31 cellular contexts compared by ENCODE assay signal in genomic region chr16:35706901-35707300, GRCh38.
DNase-seq lines count a peak whose midpoint lies in the region; TF ChIP-seq lines count a peak whose summit lies in the region.
"Had no signal": no experiment of that assay in that cellular context is flagged by ENCODE, and none has a peak within 500 bp of the region (broad histone marks: within the 10 kb centered on the region; RNA-seq: fewer than 3 reads in every experiment).

No MANE protein-coding gene starts in this region.

- no peak overlapping the region for H3K4me3 ChIP-seq in Jurkat, Clone E6-1 (ENCODE audit: low read length)
- peak overlapping the region; percentile 24 for H3K4me3 ChIP-seq in endodermal cell (ENCODE audit: low read length)
- H3K4me3 ChIP-seq: A549; BLaER1; BLaER1 treated with 17β-estradiol and CSF1 and Interleukin-3, amounts not matched to agents 10 nM and 100 nM had no signal

- H3K27ac Mint-ChIP-seq in endodermal cell: no peak overlapping the region
- H3K27ac Mint-ChIP-seq in activated CD4-positive, alpha-beta T cell treated with anti-CD3 and anti-CD28 coated beads, Interleukin-2, amount 10 ng/mL, durations not matched to agents 24 days and 14 days: no peak overlapping the region
- no peak overlapping the region for H3K27ac Mint-ChIP-seq in T-helper 2 cell treated with Interferon-gamma antibody and Interleukin-4, amounts not matched to agents 5 μg/mL and 100 μg/mL, for 36 hours
- H3K27ac Mint-ChIP-seq: B cell; CD14-positive monocyte; CD4-positive, alpha-beta memory T cell; CD4-positive, alpha-beta T cell; CD4-positive, CD25-positive, alpha-beta regulatory T cell; CD8-positive, alpha-beta memory T cell; CD8-positive, alpha-beta T cell had no signal

- H3K4me3 Mint-ChIP-seq in endodermal cell: no peak overlapping the region
- no peak overlapping the region for H3K4me3 Mint-ChIP-seq in activated CD4-positive, alpha-beta T cell treated with anti-CD3 and anti-CD28 coated beads, Interleukin-2, amount 10 ng/mL, durations not matched to agents 24 days and 14 days
- H3K4me3 Mint-ChIP-seq in T-helper 2 cell treated with Interferon-gamma antibody and Interleukin-4, amounts not matched to agents 5 μg/mL and 100 μg/mL, for 36 hours: no peak overlapping the region
- H3K4me3 Mint-ChIP-seq: B cell; CD14-positive monocyte; CD4-positive, alpha-beta memory T cell; CD4-positive, alpha-beta T cell; CD4-positive, CD25-positive, alpha-beta regulatory T cell; CD8-positive, alpha-beta memory T cell; CD8-positive, alpha-beta T cell had no signal

- peak; percentile 94 for DNase-seq in Jurkat, Clone E6-1 (ENCODE audit: low read depth, low spot score)
- no peak for DNase-seq in endodermal cell
- DNase-seq in activated CD4-positive, alpha-beta T cell treated with anti-CD3 and anti-CD28 coated beads, Interleukin-2, amount 10 ng/mL, durations not matched to agents 24 days and 14 days: no peak
- DNase-seq in T-helper 2 cell treated with Interferon-gamma antibody and Interleukin-4, amounts not matched to agents 5 μg/mL and 100 μg/mL, for 36 hours (ENCODE audit: low spot score): no peak
- DNase-seq: 8988T; ACHN; AML-193; BE2C; C1 segment of cervical spinal cord; Caco-2; Calu3; CD4-positive, alpha-beta memory T cell; CD4-positive, alpha-beta T cell; CD4-positive, CD25-positive, alpha-beta regulatory T cell; CD8-positive, alpha-beta memory T cell; CD8-positive, alpha-beta T cell; COR-L47; DMS 273 treated with DMSO at 0.1 percent for 48 hours; DMS153; DMS53; DMS79; DMS79 treated with DMSO at 0.1 percent for 48 hours; DND-41; EL had no signal

- H3K36me3 ChIP-seq in endodermal cell (ENCODE audit: control insufficient read depth, insufficient read depth, low read length): no peaks in the 10 kb centered on the region
- H3K36me3 ChIP-seq: BE2C; BLaER1; BLaER1 treated with 17β-estradiol and CSF1 and Interleukin-3, amounts not matched to agents 10 nM and 100 nM had no signal

- H3K27me3 ChIP-seq in endodermal cell (ENCODE audit: control insufficient read depth, insufficient read depth, low read length, poor library complexity, severe bottlenecking): no peaks in the 10 kb centered on the region
- H3K27me3 ChIP-seq: BE2C; BLaER1; BLaER1 treated with 17β-estradiol and CSF1 and Interleukin-3, amounts not matched to agents 10 nM and 100 nM had no signal

- H3K9me3 Mint-ChIP-seq in endodermal cell: peaks cover 94% of the 10 kb centered on the region
- H3K9me3 Mint-ChIP-seq in activated CD4-positive, alpha-beta T cell treated with anti-CD3 and anti-CD28 coated beads, Interleukin-2, amount 10 ng/mL, durations not matched to agents 24 days and 14 days: peaks cover 7% of the 10 kb centered on the region
- H3K9me3 Mint-ChIP-seq in T-helper 2 cell treated with Interferon-gamma antibody and Interleukin-4, amounts not matched to agents 5 μg/mL and 100 μg/mL, for 36 hours: peaks cover 25% of the 10 kb centered on the region

- H3K9ac ChIP-seq in endodermal cell (ENCODE audit: extremely low read depth, low read length, poor library complexity, severe bottlenecking): no peak overlapping the region
- H3K9ac ChIP-seq: BLaER1; BLaER1 treated with 17β-estradiol and CSF1 and Interleukin-3, amounts not matched to agents 10 nM and 100 nM had no signal

- TF ChIP-seq CTCF in endodermal cell (conservative IDR thresholded peaks at IDR 0.05): no peak

- no peaks in the 10 kb centered on the region for H3K27me3 Mint-ChIP-seq in endodermal cell (ENCODE audit: insufficient read depth)
- H3K27me3 Mint-ChIP-seq in activated CD4-positive, alpha-beta T cell treated with anti-CD3 and anti-CD28 coated beads, Interleukin-2, amount 10 ng/mL, durations not matched to agents 24 days and 14 days: no peaks in the 10 kb centered on the region
- no peaks in the 10 kb centered on the region for H3K27me3 Mint-ChIP-seq in T-helper 2 cell treated with Interferon-gamma antibody and Interleukin-4, amounts not matched to agents 5 μg/mL and 100 μg/mL, for 36 hours (ENCODE audit: low read depth)
- H3K27me3 Mint-ChIP-seq: B cell; CD4-positive, alpha-beta memory T cell; CD4-positive, alpha-beta T cell; CD4-positive, CD25-positive, alpha-beta regulatory T cell; CD8-positive, alpha-beta memory T cell had no signal

- H3K36me3 Mint-ChIP-seq in endodermal cell (ENCODE audit: low read depth): no peaks in the 10 kb centered on the region
- no peaks in the 10 kb centered on the region for H3K36me3 Mint-ChIP-seq in activated CD4-positive, alpha-beta T cell treated with anti-CD3 and anti-CD28 coated beads, Interleukin-2, amount 10 ng/mL, durations not matched to agents 24 days and 14 days (ENCODE audit: low read depth)
- H3K36me3 Mint-ChIP-seq in T-helper 2 cell treated with Interferon-gamma antibody and Interleukin-4, amounts not matched to agents 5 μg/mL and 100 μg/mL, for 36 hours (ENCODE audit: low read depth): no peaks in the 10 kb centered on the region
- H3K36me3 Mint-ChIP-seq: CD14-positive monocyte; CD4-positive, CD25-positive, alpha-beta regulatory T cell; CD8-positive, alpha-beta memory T cell; CD8-positive, alpha-beta T cell had no signal

- H3K4me1 Mint-ChIP-seq in endodermal cell: no peaks in the 10 kb centered on the region
- H3K4me1 Mint-ChIP-seq in activated CD4-positive, alpha-beta T cell treated with anti-CD3 and anti-CD28 coated beads, Interleukin-2, amount 10 ng/mL, durations not matched to agents 24 days and 14 days: no peaks in the 10 kb centered on the region
- no peaks in the 10 kb centered on the region for H3K4me1 Mint-ChIP-seq in T-helper 2 cell treated with Interferon-gamma antibody and Interleukin-4, amounts not matched to agents 5 μg/mL and 100 μg/mL, for 36 hours (ENCODE audit: low read depth)
- H3K4me1 Mint-ChIP-seq: B cell; CD14-positive monocyte; CD4-positive, alpha-beta memory T cell; CD4-positive, CD25-positive, alpha-beta regulatory T cell; CD8-positive, alpha-beta memory T cell had no signal

- H3K9me3 ChIP-seq in endodermal cell (ENCODE audit: control insufficient read depth, low read length): peaks cover 99% of the 10 kb centered on the region
- H3K9me3 ChIP-seq: BE2C, Caco-2 had no signal

- no peak overlapping the region for H3K27ac ChIP-seq in endodermal cell (ENCODE audit: low read depth, low read length)
- H3K27ac ChIP-seq: 22Rv1; A549; BLaER1; BLaER1 treated with 17β-estradiol and CSF1 and Interleukin-3, amounts not matched to agents 10 nM and 100 nM; C4-2B had no signal

- 88 to 100% methylated on average over 2 of the region's 2 CpGs for WGBS in endodermal cell (ENCODE audit: insufficient coverage in 1 of 2, insufficient read length in 1 of 2), 2 experiments

- intact Hi-C loops in activated CD4-positive, alpha-beta T cell treated with anti-CD3 and anti-CD28 coated beads, Interleukin-2, amount 10 ng/mL, durations not matched to agents 24 days and 14 days (cut with micrococcal nuclease): no loop called here

- no peaks in the 10 kb centered on the region for H3K4me1 ChIP-seq in endodermal cell (ENCODE audit: control insufficient read depth, insufficient read depth, low read length)
- H3K4me1 ChIP-seq: A549; BE2C; BLaER1 treated with 17β-estradiol and CSF1 and Interleukin-3, amounts not matched to agents 10 nM and 100 nM; Caco-2 had no signal
